13 cellular contexts compared by ENCODE assay signal in genomic region chr3:188916934-188917391, GRCh38.
DNase-seq lines count a peak whose midpoint lies in the region; ATAC-seq, FAIRE-seq and TF ChIP-seq lines count a peak whose summit lies in the region.
"Had no signal": no experiment of that assay in that cellular context is flagged by ENCODE, and none has a peak within 500 bp of the region (broad histone marks: within the 10 kb centered on the region; RNA-seq: fewer than 3 reads in every experiment).

No MANE protein-coding gene starts in this region.

- H3K4me1 Mint-ChIP-seq in astrocyte (ENCODE audit: low read depth, unreplicated experiment), result peaks cover 14% of the 10 kb centered on the region
- peaks cover under 1% of the 10 kb centered on the region for H3K4me1 Mint-ChIP-seq in nephron progenitor cell

- H3K4me1 ChIP-seq in astrocyte (ENCODE audit: insufficient read depth, low read length), result peaks cover 17% of the 10 kb centered on the region
- peaks cover 17 to 21% (median 18%) of the 10 kb centered on the region in 4 donors for H3K4me1 ChIP-seq in upper lobe of left lung

- TF ChIP-seq CTCF in astrocyte (IDR thresholded peaks at IDR 0.05; ENCODE audit: insufficient read depth, low read depth, low read length) (no peak), upper lobe of left lung (IDR thresholded peaks at IDR 0.05) (no peak), nephron progenitor cell (IDR thresholded peaks at IDR 0.05) (no peak)

- no peaks in the 10 kb centered on the region for H3K36me3 ChIP-seq in astrocyte (ENCODE audit: insufficient read depth, low read length)
- no peaks in the 10 kb centered on the region for H3K36me3 ChIP-seq in upper lobe of left lung

- no peaks in the 10 kb centered on the region for H3K9me3 ChIP-seq in astrocyte (ENCODE audit: insufficient read depth, low read depth, low read length)
- no peaks in the 10 kb centered on the region for H3K9me3 ChIP-seq in upper lobe of left lung

- H3K27me3 Mint-ChIP-seq in astrocyte (ENCODE audit: low read depth, unreplicated experiment) (no peaks in the 10 kb centered on the region), nephron progenitor cell (ENCODE audit: low read depth, poor library complexity) (peaks cover 6% of the 10 kb centered on the region)

- peak in 1 of 2 donors; percentile 54 for ATAC-seq in upper lobe of left lung (ENCODE audit: low FRiP score in 2 of 2)
- no peak for ATAC-seq in GM21447 (IDR thresholded peaks at IDR 0.05; ENCODE audit: unreplicated experiment)
- no peak for ATAC-seq in HG03457 (IDR thresholded peaks at IDR 0.05; ENCODE audit: unreplicated experiment)

- no peak for TF ChIP-seq EP300 in upper lobe of left lung (IDR thresholded peaks at IDR 0.05)

- H3K27ac Mint-ChIP-seq in astrocyte (ENCODE audit: unreplicated experiment) (no peak overlapping the region), nephron progenitor cell (no peak overlapping the region)

- no peak overlapping the region for H3K9ac ChIP-seq in astrocyte (ENCODE audit: low read length)

- H3K27ac ChIP-seq in astrocyte (ENCODE audit: low read depth, low read length), result no peak overlapping the region
- peak overlapping the region in 3 of 4 donors; percentile 8 to 44 (median 18) for H3K27ac ChIP-seq in upper lobe of left lung

- no peak for TF ChIP-seq POLR2A in upper lobe of left lung (IDR thresholded peaks at IDR 0.05)

- no peaks in the 10 kb centered on the region for H3K79me2 ChIP-seq in astrocyte (ENCODE audit: insufficient read depth, low read length)

- peak; percentile 12 for DNase-seq in stimulated activated CD4-positive, alpha-beta T cell treated with anti-CD3 and anti-CD28 coated beads, Interleukin-15, amount 100 ng/mL, for 24 hours
- DNase-seq in stimulated activated CD4-positive, alpha-beta T cell treated with anti-CD3 and anti-CD28 coated beads, Interleukin-4, amount 100 ng/mL, for 1 hour, result no peak
- DNase-seq in HT1080 (ENCODE audit: low read depth) (peak; percentile 54), astrocyte (ENCODE audit: low read depth) (no peak), upper lobe of left lung (no peak), nephron progenitor cell (no peak)
- DNase-seq: kidney glomerular epithelial cell, NCI-H1105 treated with DMSO at 0.1 percent for 48 hours had no signal

- H3K4me3 ChIP-seq in astrocyte (ENCODE audit: insufficient read depth, low read depth, low read length), result no peak overlapping the region
- H3K4me3 ChIP-seq in upper lobe of left lung, result no peak overlapping the region
- H3K4me3 ChIP-seq: coronary artery had no signal

- no peaks in the 10 kb centered on the region for H4K20me1 ChIP-seq in astrocyte (ENCODE audit: insufficient read depth, low read length)

- peak; percentile 55 for FAIRE-seq in astrocyte (lab: Jason Lieb, UNC)
- FAIRE-seq: H1, TTC549 had no signal

- H3K36me3 Mint-ChIP-seq in astrocyte (ENCODE audit: low read depth, unreplicated experiment) (peaks cover 8% of the 10 kb centered on the region), nephron progenitor cell (ENCODE audit: low read depth) (peaks cover 4% of the 10 kb centered on the region)

- no peak overlapping the region for H3K4me3 Mint-ChIP-seq in astrocyte (ENCODE audit: unreplicated experiment)
- no peak overlapping the region for H3K4me3 Mint-ChIP-seq in nephron progenitor cell

- H3K9me3 Mint-ChIP-seq in astrocyte (ENCODE audit: unreplicated experiment) (peaks cover 4% of the 10 kb centered on the region), nephron progenitor cell (peaks cover 11% of the 10 kb centered on the region)

- H3K27me3 ChIP-seq in astrocyte (ENCODE audit: insufficient read depth, low read length), result no peaks in the 10 kb centered on the region
- H3K27me3 ChIP-seq in upper lobe of left lung, result no peaks in the 10 kb centered on the region

- no peak overlapping the region for H2AFZ ChIP-seq in astrocyte (ENCODE audit: low read depth, low read length)

- no peak overlapping the region for H3K4me2 ChIP-seq in astrocyte (ENCODE audit: low read length)

Comparison
In these comparisons a context has a peak if more than half of its experiments do, and no peak if none do; other contexts are left out.
1. DNase-seq: peak in stimulated activated CD4-positive, alpha-beta T cell treated with anti-CD3 and anti-CD28 coated beads, Interleukin-15, amount 100 ng/mL, for 24 hours (single experiment) and HT1080 (single experiment); none in stimulated activated CD4-positive, alpha-beta T cell treated with anti-CD3 and anti-CD28 coated beads, Interleukin-4, amount 100 ng/mL, for 1 hour (single experiment), astrocyte (single experiment), upper lobe of left lung (0 of 2) and nephron progenitor cell (single experiment).